ENCODE assay signal across 8 cellular contexts in the genomic region with DNA sequence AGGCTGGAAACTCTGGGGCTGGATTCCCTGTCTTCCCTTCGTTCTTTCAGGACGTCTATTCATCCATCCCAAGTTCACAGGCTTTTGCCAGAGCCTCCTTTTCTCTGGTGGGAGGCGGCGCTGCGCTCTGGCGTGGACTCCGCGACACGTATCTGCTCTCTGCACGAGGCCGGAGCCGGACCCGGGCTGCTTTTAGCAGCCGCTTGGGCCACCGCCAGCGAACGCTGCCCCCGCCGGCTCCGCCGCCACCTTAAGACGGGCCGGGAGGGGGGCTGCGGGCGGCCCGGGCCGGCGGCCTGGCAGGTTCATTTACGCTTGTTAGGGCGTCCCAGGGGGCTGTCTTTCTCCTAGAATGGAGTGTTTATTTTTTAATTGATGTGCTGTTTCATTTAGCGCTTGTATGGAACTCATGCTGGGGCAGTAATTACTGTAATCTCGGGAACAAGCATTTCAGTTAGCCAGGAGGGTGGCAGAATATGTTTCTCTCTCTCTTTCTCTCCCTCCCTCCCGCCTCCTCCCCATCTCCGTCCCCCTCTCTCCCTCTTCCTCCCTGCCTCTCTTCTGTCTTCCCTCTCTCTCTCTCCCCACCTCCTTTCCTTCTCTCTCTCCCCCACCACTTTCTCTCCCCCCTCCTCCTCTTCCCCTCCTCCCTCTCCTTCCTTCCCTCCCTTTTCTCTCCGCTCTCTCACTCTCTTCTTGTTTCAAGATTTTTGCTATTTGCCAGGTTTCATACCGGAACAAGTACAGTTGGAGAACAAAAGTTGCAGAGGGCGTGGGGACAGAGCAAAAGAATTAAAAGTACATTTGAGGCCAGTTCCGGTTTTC. TPM values are rescaled to one million over a fixed set of nuclear protein-coding genes. Genes with fewer than 3 reads are reported as not detected.
DNase-seq lines count a peak whose midpoint lies in the region; ATAC-seq and TF ChIP-seq lines count a peak whose summit lies in the region.

No MANE protein-coding gene starts in this region.

- H3K27ac ChIP-seq in OCI-LY1 (ENCODE audit: low read depth, low read length, poor library complexity, severe bottlenecking), result no peak overlapping the region
- peak overlapping the region; percentile 92 for H3K27ac ChIP-seq in psoas muscle

- H3K9me3 Mint-ChIP-seq in brain, result peaks cover 0 to 16% (median 4%) of the 10 kb centered on the region in 5 experiments

- 0 to 1% (median 1%) methylated on average over 35 to 38 of the region's 38 CpGs for WGBS in psoas muscle, 3 donors

- H3K79me2 ChIP-seq in OCI-LY1 (ENCODE audit: insufficient read depth, low read length), result no peaks in the 10 kb centered on the region

- no peaks in the 10 kb centered on the region for H3K9me2 ChIP-seq in OCI-LY1 (ENCODE audit: low read depth, low read length)

- H3K36me3 ChIP-seq in OCI-LY1 (ENCODE audit: insufficient read depth, low read length) (no peaks in the 10 kb centered on the region), iPS-15b (ENCODE audit: control insufficient read depth, insufficient read depth, low read length) (no peaks in the 10 kb centered on the region), psoas muscle (ENCODE audit: insufficient read depth in 1 of 2, low read depth in 1 of 2) (peaks cover 0 to 1% of the 10 kb centered on the region in 2 donors)

- H3K4me1 ChIP-seq in OCI-LY1 (ENCODE audit: insufficient read depth, low read length, severe bottlenecking) (peaks cover 22% of the 10 kb centered on the region), iPS-15b (ENCODE audit: control insufficient read depth, insufficient read depth, low read length) (peaks cover 7% of the 10 kb centered on the region), psoas muscle (peaks cover 5% of the 10 kb centered on the region)

- H3K4me2 ChIP-seq in OCI-LY1 (ENCODE audit: low read length), result peak overlapping the region; percentile 75

- H3K9ac ChIP-seq in OCI-LY1 (ENCODE audit: low read length) (no peak overlapping the region), iPS-15b (ENCODE audit: low read depth, low read length) (no peak overlapping the region)

- no peak overlapping the region for H2AFZ ChIP-seq in OCI-LY1 (ENCODE audit: low read length)

- TF ChIP-seq CTCF in OCI-LY1 (IDR thresholded peaks at IDR 0.05; ENCODE audit: low read length), result no peak
- no peak for TF ChIP-seq CTCF in brain (conservative IDR thresholded peaks at IDR 0.05)
- peak; percentile 9 for TF ChIP-seq CTCF in psoas muscle (IDR thresholded peaks at IDR 0.05)

- intact Hi-C loops in psoas muscle (cut with DNase I), result loop anchor here in 1 of 2 donors (10.0 kb wide), 2 partner anchors 351 to 531 kb away; no protein-coding TSS in a partner anchor

- DNase-seq in NOMO-1 treated with dmso at 0.1 percent for 144 hours (lab: John Stamatoyannopoulos, UW; ENCODE audit: unreplicated experiment) (peak; percentile 33), NOMO-1 treated with DMSO at 0.1 percent for 48 hours (lab: John Stamatoyannopoulos, UW; ENCODE audit: unreplicated experiment) (no peak), psoas muscle (peak; percentile 77 to 84)
- no peak for DNase-seq in effector CD8-positive, alpha-beta T cell (lab: John Stamatoyannopoulos, UW)

- peak; percentile 38 to 66 (median 49) for ATAC-seq in psoas muscle
- ATAC-seq in GM18867 (IDR thresholded peaks at IDR 0.05; ENCODE audit: unreplicated experiment), result no peak

- no peaks in the 10 kb centered on the region for H3K9me3 ChIP-seq in OCI-LY1 (ENCODE audit: low read length)
- no peaks in the 10 kb centered on the region for H3K9me3 ChIP-seq in iPS-15b (ENCODE audit: control insufficient read depth, insufficient read depth, low read length)
- no peaks in the 10 kb centered on the region for H3K9me3 ChIP-seq in psoas muscle

- no peaks in the 10 kb centered on the region for H4K20me1 ChIP-seq in OCI-LY1 (ENCODE audit: insufficient read depth, low read length)

- no peaks in the 10 kb centered on the region for H3F3A ChIP-seq in OCI-LY1 (ENCODE audit: insufficient read depth, low read length)

- H3K4me1 Mint-ChIP-seq in brain, result peaks cover 25% of the 10 kb centered on the region

- no peaks in the 10 kb centered on the region for H3K36me3 Mint-ChIP-seq in brain

- peak overlapping the region; percentile 85 to 93 (median 85) for H3K27ac Mint-ChIP-seq in brain

- peaks cover 19% of the 10 kb centered on the region for H3K27me3 Mint-ChIP-seq in brain

- no peaks in the 10 kb centered on the region for H3K27me3 ChIP-seq in OCI-LY1 (ENCODE audit: insufficient read depth, low read length)
- no peaks in the 10 kb centered on the region for H3K27me3 ChIP-seq in iPS-15b (ENCODE audit: control insufficient read depth, insufficient read depth, low read length)
- no peaks in the 10 kb centered on the region for H3K27me3 ChIP-seq in psoas muscle (ENCODE audit: insufficient read depth in 3 of 3, low read length in 2 of 3)

- peak overlapping the region; percentile 63 for H3K4me3 ChIP-seq in OCI-LY1 (ENCODE audit: low read depth, low read length, poor library complexity, severe bottlenecking)
- H3K4me3 ChIP-seq in iPS-15b (ENCODE audit: low read depth, low read length), result peak overlapping the region; percentile 92
- peak overlapping the region; percentile 95 for H3K4me3 ChIP-seq in psoas muscle

- H3K4me3 Mint-ChIP-seq in brain, result peak overlapping the region; percentile 83 to 96 (median 93)

RNA-seq across cellular contexts. Expression of a gene that starts 1.3 kb away (rescaled TPM):
- polyA plus RNA-seq in brain (ENCODE audit: insufficient read depth, low read depth, low replicate concordance), result 14.8 TPM
- 1 to 10 TPM; 4.1 to 6.1 (median 5.6) TPM for total RNA-seq in psoas muscle
- 1 to 10 TPM; 1.4 to 2.8 (median 2.3) TPM for polyA plus RNA-seq in psoas muscle

RNA-seq across cellular contexts. Expression of a gene that starts 38.2 kb away (rescaled TPM):
- not detected for polyA plus RNA-seq in brain (ENCODE audit: insufficient read depth, low read depth, low replicate concordance)
- total RNA-seq in psoas muscle, result not detected
- polyA plus RNA-seq in psoas muscle, result under 1 TPM in 1 of 3 donors, not detected in 2; 0.03 TPM

Comparison
In these comparisons a context has a peak if more than half of its experiments do, and no peak if none do; other contexts are left out.
1. DNase-seq: peak in NOMO-1 treated with dmso at 0.1 percent for 144 hours (single experiment) and psoas muscle (2 of 2); none in NOMO-1 treated with DMSO at 0.1 percent for 48 hours (single experiment) and effector CD8-positive, alpha-beta T cell (single experiment).
2. Peak in every context shown above with its lines, with median percentiles within 50 percentile points of each other: H3K4me3 ChIP-seq.